Comparison of ENCODE assay signal across 24 cellular contexts in the genomic region with DNA sequence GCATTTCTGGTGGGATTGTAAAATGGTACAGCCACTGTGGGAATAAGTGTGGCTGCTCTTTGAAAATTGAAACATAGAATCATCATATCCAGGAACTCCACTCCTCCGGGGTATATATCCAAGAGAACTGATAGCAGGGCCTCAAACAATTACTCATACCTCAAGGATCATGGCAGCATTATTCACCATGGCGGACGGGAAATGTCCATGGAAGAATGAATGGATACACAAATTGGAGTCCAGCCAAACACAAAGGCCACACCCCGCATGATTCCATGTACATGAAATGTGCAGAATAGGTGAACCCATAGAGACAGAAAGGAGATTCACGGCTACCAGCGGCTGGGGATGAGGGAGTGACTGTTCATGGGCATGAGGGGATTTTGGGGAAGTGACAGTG. TPM values are rescaled to one million over a fixed set of nuclear protein-coding genes. Genes with fewer than 3 reads are reported as not detected.
DNase-seq lines count a peak whose midpoint lies in the region; ATAC-seq and TF ChIP-seq lines count a peak whose summit lies in the region.
"Had no signal": no experiment of that assay in that cellular context is flagged by ENCODE, and none has a peak within 500 bp of the region (broad histone marks: within the 10 kb centered on the region; RNA-seq: fewer than 3 reads in every experiment).

No MANE protein-coding gene starts in this region.

- H3K4me3 Mint-ChIP-seq in dendritic cell treated with granulocyte-macrophage colony-stimulating factor and Interleukin-4, amounts not matched to agents 40 ng/mL and 50 ng/mL, for 4 days: no peak overlapping the region
- H3K4me3 Mint-ChIP-seq in mesothelial cell of epicardium (no peak overlapping the region), GM23338 (no peak overlapping the region)
- H3K4me3 Mint-ChIP-seq: CD4-positive, CD25-positive, alpha-beta regulatory T cell; memory B cell; stimulated activated memory B cell treated with anti-CD40 and anti-IgM and Interleukin-4, amounts not matched to agents 10 μg/mL and 1 μg/mL and 100 μg/mL, for 72 hours had no signal

- H4K20me1 ChIP-seq in GM23338 (replicated peaks; ENCODE audit: insufficient read depth) (no peaks in the 10 kb centered on the region), hepatocyte (ENCODE audit: insufficient read depth, poor library complexity, severe bottlenecking) (no peaks in the 10 kb centered on the region)

- no peaks in the 10 kb centered on the region for H3K36me3 Mint-ChIP-seq in dendritic cell treated with granulocyte-macrophage colony-stimulating factor and Interleukin-4, amounts not matched to agents 40 ng/mL and 50 ng/mL, for 4 days (ENCODE audit: low read depth)
- H3K36me3 Mint-ChIP-seq in mesothelial cell of epicardium (peaks cover 4% of the 10 kb centered on the region), GM23338 (ENCODE audit: low read depth) (peaks cover 2% of the 10 kb centered on the region; the same call in 1 of the 3 replicates)
- H3K36me3 Mint-ChIP-seq: CD4-positive, CD25-positive, alpha-beta regulatory T cell; stimulated activated memory B cell treated with anti-CD40 and anti-IgM and Interleukin-4, amounts not matched to agents 10 μg/mL and 1 μg/mL and 100 μg/mL, for 72 hours had no signal

- H3K27me3 Mint-ChIP-seq in dendritic cell treated with granulocyte-macrophage colony-stimulating factor and Interleukin-4, amounts not matched to agents 40 ng/mL and 50 ng/mL, for 4 days: peaks cover 21% of the 10 kb centered on the region
- H3K27me3 Mint-ChIP-seq in mesothelial cell of epicardium (ENCODE audit: low read depth) (no peaks in the 10 kb centered on the region), GM23338 (ENCODE audit: insufficient read depth, low read depth, poor library complexity) (peaks cover 20% of the 10 kb centered on the region)
- H3K27me3 Mint-ChIP-seq: CD4-positive, CD25-positive, alpha-beta regulatory T cell had no signal

- H3K27ac ChIP-seq in GM23338 (ENCODE audit: low read depth) (no peak overlapping the region), hepatocyte (no peak overlapping the region)
- H3K27ac ChIP-seq: suprapubic skin had no signal

- peak overlapping the region; percentile 73 for H3K27ac Mint-ChIP-seq in dendritic cell treated with granulocyte-macrophage colony-stimulating factor and Interleukin-4, amounts not matched to agents 40 ng/mL and 50 ng/mL, for 4 days
- H3K27ac Mint-ChIP-seq in mesothelial cell of epicardium: peak overlapping the region; percentile 5
- no peak overlapping the region for H3K27ac Mint-ChIP-seq in GM23338
- H3K27ac Mint-ChIP-seq: CD4-positive, CD25-positive, alpha-beta regulatory T cell; memory B cell; stimulated activated memory B cell treated with anti-CD40 and anti-IgM and Interleukin-4, amounts not matched to agents 10 μg/mL and 1 μg/mL and 100 μg/mL, for 72 hours had no signal

- H3K9me3 Mint-ChIP-seq in dendritic cell treated with granulocyte-macrophage colony-stimulating factor and Interleukin-4, amounts not matched to agents 40 ng/mL and 50 ng/mL, for 4 days: peaks cover 20% of the 10 kb centered on the region
- H3K9me3 Mint-ChIP-seq in mesothelial cell of epicardium: peaks cover 11% of the 10 kb centered on the region
- peaks cover 24% of the 10 kb centered on the region for H3K9me3 Mint-ChIP-seq in GM23338

- H3K79me2 ChIP-seq in GM23338 (replicated peaks; ENCODE audit: insufficient read depth) (no peaks in the 10 kb centered on the region), hepatocyte (no peaks in the 10 kb centered on the region)

- H3F3A ChIP-seq in GM23338 (replicated peaks; ENCODE audit: low read depth): no peaks in the 10 kb centered on the region

- no peak overlapping the region for H2AFZ ChIP-seq in GM23338
- no peak overlapping the region for H2AFZ ChIP-seq in hepatocyte

- H3K4me2 ChIP-seq in GM23338 (no peak overlapping the region), hepatocyte (no peak overlapping the region)
- H3K4me2 ChIP-seq: smooth muscle cell had no signal

- H3K9me3 ChIP-seq in hepatocyte (ENCODE audit: low read depth): no peaks in the 10 kb centered on the region
- H3K9me3 ChIP-seq: suprapubic skin had no signal

- intact Hi-C loops in dendritic cell treated with granulocyte-macrophage colony-stimulating factor and Interleukin-4, amounts not matched to agents 40 ng/mL and 50 ng/mL, for 4 days (cut with micrococcal nuclease): no loop called here

- WGBS in hepatocyte (ENCODE audit: low lambda C conversion rate, missing lambda C conversion rate): 89% methylated on average over 6 of the region's 6 CpGs

- no peak overlapping the region for H3K4me3 ChIP-seq in GM23338
- H3K4me3 ChIP-seq in hepatocyte: no peak overlapping the region
- H3K4me3 ChIP-seq: smooth muscle cell, suprapubic skin had no signal

- no peak for TF ChIP-seq CTCF in mesothelial cell of epicardium (IDR thresholded peaks at IDR 0.05; ENCODE audit: unreplicated experiment)
- TF ChIP-seq CTCF in GM23338 (conservative IDR thresholded peaks at IDR 0.05; ENCODE audit: low read depth in 2 of 2): no peak
- TF ChIP-seq CTCF in hepatocyte (IDR thresholded peaks at IDR 0.05; ENCODE audit: poor library complexity): no peak

- DNase-seq in Daoy (ENCODE audit: low read depth) (peak; percentile 74), NCI-H226 (peak; percentile 95), mesothelial cell of epicardium (ENCODE audit: low spot score in 2 of 2, unreplicated experiment in 2 of 2) (no peak), GM23338 (ENCODE audit: low spot score) (no peak), NCI-H1048 (lab: John Stamatoyannopoulos, UW) (no peak), hepatocyte (ENCODE audit: low spot score) (no peak)
- DNase-seq: activated naive CD4-positive, alpha-beta T cell treated with Interleukin-2 at 50 U/mL for 16 hours; activated T-cell treated with anti-CD3 and anti-CD28 coated beads, Interleukin-2, amount 50 U/mL, for 48 hours; amniotic stem cell; CD4-positive, CD25-positive, alpha-beta regulatory T cell; central memory CD4-positive, alpha-beta T cell; DMS 273 treated with DMSO at 0.1 percent for 48 hours; GF-D8; H7; NCI-H1417 treated with DMSO at 0.1 percent for 48 hours; NCI-H2171; NCI-H526; nucleus accumbens; SW 1271 had no signal

- H3K4me1 Mint-ChIP-seq in dendritic cell treated with granulocyte-macrophage colony-stimulating factor and Interleukin-4, amounts not matched to agents 40 ng/mL and 50 ng/mL, for 4 days (ENCODE audit: low read depth): peaks cover 24% of the 10 kb centered on the region
- H3K4me1 Mint-ChIP-seq in mesothelial cell of epicardium: peaks cover 12% of the 10 kb centered on the region
- H3K4me1 Mint-ChIP-seq in GM23338: peaks cover 2% of the 10 kb centered on the region; the same call in 1 of the 3 replicates
- H3K4me1 Mint-ChIP-seq: CD4-positive, CD25-positive, alpha-beta regulatory T cell; memory B cell; stimulated activated memory B cell treated with anti-CD40 and anti-IgM and Interleukin-4, amounts not matched to agents 10 μg/mL and 1 μg/mL and 100 μg/mL, for 72 hours had no signal

- H3K4me1 ChIP-seq in GM23338 (ENCODE audit: insufficient read depth) (no peaks in the 10 kb centered on the region), hepatocyte (ENCODE audit: insufficient read depth) (peaks cover 3% of the 10 kb centered on the region)

- no peaks in the 10 kb centered on the region for H3K27me3 ChIP-seq in GM23338 (ENCODE audit: insufficient read depth)
- H3K27me3 ChIP-seq in hepatocyte: no peaks in the 10 kb centered on the region
- H3K27me3 ChIP-seq: suprapubic skin had no signal

- H3K9me2 ChIP-seq in GM23338 (ENCODE audit: insufficient read depth) (no peaks in the 10 kb centered on the region), hepatocyte (replicated peaks; ENCODE audit: insufficient read depth) (no peaks in the 10 kb centered on the region)

- ATAC-seq in GM23338: no peak
- ATAC-seq: stimulated activated memory B cell treated with anti-CD40 and anti-IgM and Interleukin-4, amounts not matched to agents 10 μg/mL and 1 μg/mL and 100 μg/mL, for 72 hours had no signal

- H3K36me3 ChIP-seq in GM23338 (ENCODE audit: insufficient read depth) (no peaks in the 10 kb centered on the region), hepatocyte (replicated peaks; ENCODE audit: insufficient read depth, low read depth) (no peaks in the 10 kb centered on the region)
- H3K36me3 ChIP-seq: suprapubic skin had no signal

TF ChIP-seq in GM23338, 12 proteins besides CTCF, POLR2A, EP300 and RAD21 (continues in another document):
- TF ChIP-seq, protein P1, sequence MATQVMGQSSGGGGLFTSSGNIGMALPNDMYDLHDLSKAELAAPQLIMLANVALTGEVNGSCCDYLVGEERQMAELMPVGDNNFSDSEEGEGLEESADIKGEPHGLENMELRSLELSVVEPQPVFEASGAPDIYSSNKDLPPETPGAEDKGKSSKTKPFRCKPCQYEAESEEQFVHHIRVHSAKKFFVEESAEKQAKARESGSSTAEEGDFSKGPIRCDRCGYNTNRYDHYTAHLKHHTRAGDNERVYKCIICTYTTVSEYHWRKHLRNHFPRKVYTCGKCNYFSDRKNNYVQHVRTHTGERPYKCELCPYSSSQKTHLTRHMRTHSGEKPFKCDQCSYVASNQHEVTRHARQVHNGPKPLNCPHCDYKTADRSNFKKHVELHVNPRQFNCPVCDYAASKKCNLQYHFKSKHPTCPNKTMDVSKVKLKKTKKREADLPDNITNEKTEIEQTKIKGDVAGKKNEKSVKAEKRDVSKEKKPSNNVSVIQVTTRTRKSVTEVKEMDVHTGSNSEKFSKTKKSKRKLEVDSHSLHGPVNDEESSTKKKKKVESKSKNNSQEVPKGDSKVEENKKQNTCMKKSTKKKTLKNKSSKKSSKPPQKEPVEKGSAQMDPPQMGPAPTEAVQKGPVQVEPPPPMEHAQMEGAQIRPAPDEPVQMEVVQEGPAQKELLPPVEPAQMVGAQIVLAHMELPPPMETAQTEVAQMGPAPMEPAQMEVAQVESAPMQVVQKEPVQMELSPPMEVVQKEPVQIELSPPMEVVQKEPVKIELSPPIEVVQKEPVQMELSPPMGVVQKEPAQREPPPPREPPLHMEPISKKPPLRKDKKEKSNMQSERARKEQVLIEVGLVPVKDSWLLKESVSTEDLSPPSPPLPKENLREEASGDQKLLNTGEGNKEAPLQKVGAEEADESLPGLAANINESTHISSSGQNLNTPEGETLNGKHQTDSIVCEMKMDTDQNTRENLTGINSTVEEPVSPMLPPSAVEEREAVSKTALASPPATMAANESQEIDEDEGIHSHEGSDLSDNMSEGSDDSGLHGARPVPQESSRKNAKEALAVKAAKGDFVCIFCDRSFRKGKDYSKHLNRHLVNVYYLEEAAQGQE (IDR thresholded peaks at IDR 0.05; ENCODE audit: unreplicated experiment): no peak

RNA-seq across cellular contexts. Expression of a gene that starts 13.9 kb away (rescaled TPM):
- 29.8 and 57.9 TPM in 2 replicates for total RNA-seq in Daoy (2014; rRNA removed; shearing (Covaris generic))
- total RNA-seq in mesothelial cell of epicardium: 316 to 336 TPM (median 331 TPM) in 3 replicates
- 180 and 190 TPM in 2 replicates for total RNA-seq in GM23338 (2014; rRNA removed; shearing (Covaris generic))
- polyA plus RNA-seq in GM23338 (2016; fragmentation: Nextera tagmentation; extraction: Ambion mirVana): 69.6 and 76.5 TPM in 2 replicates
- 12.9 and 40.3 TPM in 2 replicates for total RNA-seq in hepatocyte
- 121 and 136 TPM in 2 replicates for polyA plus RNA-seq in hepatocyte

Comparison
In these comparisons a context has a peak if more than half of its experiments do, and no peak if none do; other contexts are left out.
1. DNase-seq: peak in Daoy (single experiment) and NCI-H226 (single experiment); none in mesothelial cell of epicardium (0 of 2), GM23338 (single experiment), NCI-H1048 (single experiment) and hepatocyte (single experiment).